ENCODE assay signal across 27 cellular contexts in genomic region chr12:62543324-62543723, GRCh38.
"Had no signal": no experiment of that assay in that cellular context is flagged by ENCODE, and none has a peak within 500 bp of the region (broad histone marks: within the 10 kb centered on the region; RNA-seq: fewer than 3 reads in every experiment).

No MANE protein-coding gene starts in this region.

- H3K4me1 ChIP-seq: esophagus squamous epithelium, left lung, psoas muscle, sigmoid colon, tibial nerve, vagina had no signal

- H3K27me3 ChIP-seq: esophagus squamous epithelium, heart right ventricle, left lung, sigmoid colon, tibial nerve, vagina had no signal

- H3K9me3 Mint-ChIP-seq: effector memory CD8-positive, alpha-beta T cell; naive thymus-derived CD4-positive, alpha-beta T cell; nephron; stimulated activated effector memory CD8-positive, alpha-beta T cell treated with anti-CD3 and anti-CD28 coated beads, Interleukin-12 subunit alpha, Interleukin-12 subunit beta, amount 100 ng/mL, for 72 hours had no signal

- H3K4me1 Mint-ChIP-seq: nephron had no signal

- ATAC-seq: effector memory CD8-positive, alpha-beta T cell; heart right ventricle; left cardiac atrium; left lung; naive thymus-derived CD4-positive, alpha-beta T cell; psoas muscle; right cardiac atrium had no signal

- H3K4me3 ChIP-seq: esophagus squamous epithelium, heart right ventricle, left lung, psoas muscle, sigmoid colon, thoracic aorta, tibial nerve, vagina had no signal

- DNase-seq: cortex of kidney; effector memory CD8-positive, alpha-beta T cell; erythroblast; esophagus squamous epithelium; foreskin melanocyte; glutamatergic neuron; heart right ventricle; hippocampal formation; left cardiac atrium; left lung; mesenchymal stem cell; midbrain; naive thymus-derived CD4-positive, alpha-beta T cell; nucleus accumbens; psoas muscle; right cardiac atrium; sigmoid colon; stimulated activated CD4-positive, alpha-beta T cell treated with anti-CD3 and anti-CD28 coated beads, Interleukin-2, amount 100 ng/mL, for 24 hours; stimulated activated CD4-positive, alpha-beta T cell treated with anti-CD3 and anti-CD28 coated beads, Interleukin-4, amount 100 ng/mL, for 24 hours; stimulated activated naive CD4-positive, alpha-beta T cell treated with Interleukin-2 at 50 U/mL for 16 hours had no signal

- H3K4me3 Mint-ChIP-seq: effector memory CD8-positive, alpha-beta T cell; naive thymus-derived CD4-positive, alpha-beta T cell; nephron; stimulated activated effector memory CD8-positive, alpha-beta T cell treated with anti-CD3 and anti-CD28 coated beads, Interleukin-12 subunit alpha, Interleukin-12 subunit beta, amount 100 ng/mL, for 72 hours had no signal

- H3K27ac ChIP-seq: esophagus squamous epithelium, heart right ventricle, left lung, psoas muscle, sigmoid colon, thoracic aorta, tibial nerve, vagina had no signal

- H3K27me3 Mint-ChIP-seq: effector memory CD8-positive, alpha-beta T cell; naive thymus-derived CD4-positive, alpha-beta T cell had no signal

- H3K27ac Mint-ChIP-seq: nephron had no signal

- FAIRE-seq: endometrium, islet of Langerhans had no signal

- H3K9me3 ChIP-seq: esophagus squamous epithelium, heart right ventricle, left lung, psoas muscle, sigmoid colon, thoracic aorta, tibial nerve, vagina had no signal
